Comparison of ENCODE assay signal across 8 cellular contexts in genomic region chr21:14864211-14865021, GRCh38.
DNase-seq lines count a peak whose midpoint lies in the region; ATAC-seq lines count a peak whose summit lies in the region.

No MANE protein-coding gene starts in this region.

- H3K9ac ChIP-seq in trophoblast cell (ENCODE audit: low read length) = no peak overlapping the region

- H3K4ac ChIP-seq in trophoblast cell (ENCODE audit: low read depth, low read length) = no peak overlapping the region

- peaks cover 2% of the 10 kb centered on the region for H3K9me3 ChIP-seq in trophoblast cell (ENCODE audit: insufficient read depth, low read depth, low read length)

- no peak overlapping the region for H4K12ac ChIP-seq in trophoblast cell (ENCODE audit: low read depth, low read length)

- H3K36me3 ChIP-seq in ACC112 (ENCODE audit: insufficient read depth, low read length) = no peaks in the 10 kb centered on the region
- no peaks in the 10 kb centered on the region for H3K36me3 ChIP-seq in trophoblast cell (ENCODE audit: control insufficient read depth in 1 of 2, insufficient read depth in 2 of 2, low read length in 2 of 2)

- H3K79me2 ChIP-seq in ACC112 (ENCODE audit: control insufficient read depth, insufficient read depth, low read length, unreplicated experiment) (no peaks in the 10 kb centered on the region), trophoblast cell (ENCODE audit: control insufficient read depth, insufficient read depth, low read length, poor library complexity) (no peaks in the 10 kb centered on the region)

- H3K27me3 ChIP-seq in ACC112 (ENCODE audit: insufficient read depth, low read length) = no peaks in the 10 kb centered on the region
- no peaks in the 10 kb centered on the region for H3K27me3 ChIP-seq in trophoblast cell (ENCODE audit: insufficient read depth, low read length)

- intact Hi-C loops in activated T-helper 2 cell treated with anti-CD3 and anti-CD28 coated beads, Interferon-gamma antibody, Interleukin-2, Interleukin-4, amounts not matched to agents 10 μg/mL and 5 μg/mL and 100 μg/mL, durations not matched to agents 14 hours and 24 hours and 36 hours (cut with micrococcal nuclease) = loop anchor here (1.0 to 10.0 kb wide), 3 partner anchors 200 to 728 kb away; partner anchors contain the start of gene NRIP1
- intact Hi-C loops in head of caudate nucleus (cut with DNase I) = loop anchor here (5.0 to 10.0 kb wide), 2 partner anchors 200 to 618 kb away; partner anchors contain the start of gene NRIP1

- H2BK120ac ChIP-seq in trophoblast cell (ENCODE audit: insufficient read depth, low read length, poor library complexity) = no peak overlapping the region

- H3K18ac ChIP-seq in trophoblast cell (ENCODE audit: low read length) = no peak overlapping the region

- no peaks in the 10 kb centered on the region for H3K36me3 Mint-ChIP-seq in activated T-helper 2 cell treated with anti-CD3 and anti-CD28 coated beads, Interferon-gamma antibody, Interleukin-2, Interleukin-4, amounts not matched to agents 10 μg/mL and 5 μg/mL and 100 μg/mL, durations not matched to agents 14 hours and 24 hours and 36 hours (ENCODE audit: low read depth)

- no peak overlapping the region for H3K27ac Mint-ChIP-seq in activated T-helper 2 cell treated with anti-CD3 and anti-CD28 coated beads, Interferon-gamma antibody, Interleukin-2, Interleukin-4, amounts not matched to agents 10 μg/mL and 5 μg/mL and 100 μg/mL, durations not matched to agents 14 hours and 24 hours and 36 hours

- DNase-seq in NCI-H748 (lab: John Stamatoyannopoulos, UW; ENCODE audit: unreplicated experiment) = peak; percentile 82
- DNase-seq in activated T-helper 2 cell treated with anti-CD3 and anti-CD28 coated beads, Interferon-gamma antibody, Interleukin-2, Interleukin-4, amounts not matched to agents 10 μg/mL and 5 μg/mL and 100 μg/mL, durations not matched to agents 14 hours and 24 hours and 36 hours (ENCODE audit: low spot score) = peak; percentile 19
- DNase-seq in head of caudate nucleus = peak; percentile 62 to 92 (median 83)
- DNase-seq in trophoblast cell = peak; percentile 82 to 84
- no peak for DNase-seq in NCI-H187 treated with DMSO at 0.1 percent for 48 hours (lab: John Stamatoyannopoulos, UW)

- WGBS in trophoblast cell (ENCODE audit: extremely low coverage, insufficient coverage, insufficient read length) = no CpG with 5 or more reads among the region's 9 CpGs

- H3K4me1 ChIP-seq in ACC112 (ENCODE audit: control insufficient read depth, insufficient read depth, low read length, unreplicated experiment) = peaks cover 15% of the 10 kb centered on the region
- peaks cover 5 to 7% of the 10 kb centered on the region in 2 experiments for H3K4me1 ChIP-seq in trophoblast cell (ENCODE audit: control insufficient read depth in 1 of 2, insufficient read depth in 2 of 2, low read length in 2 of 2)

- peaks cover 6% of the 10 kb centered on the region for H3K4me1 Mint-ChIP-seq in activated T-helper 2 cell treated with anti-CD3 and anti-CD28 coated beads, Interferon-gamma antibody, Interleukin-2, Interleukin-4, amounts not matched to agents 10 μg/mL and 5 μg/mL and 100 μg/mL, durations not matched to agents 14 hours and 24 hours and 36 hours (ENCODE audit: low read depth)

- H2BK12ac ChIP-seq in trophoblast cell (ENCODE audit: low read length) = no peak overlapping the region

- no peak overlapping the region for H3K4me3 ChIP-seq in ACC112 (ENCODE audit: low read depth, low read length)
- no peak overlapping the region for H3K4me3 ChIP-seq in trophoblast cell (ENCODE audit: low read depth, low read length)

- no peak overlapping the region for H4K8ac ChIP-seq in trophoblast cell (ENCODE audit: low read depth, low read length)

- H4K91ac ChIP-seq in trophoblast cell (ENCODE audit: low read depth, low read length) = no peak overlapping the region

- ATAC-seq in GM18499 (IDR thresholded peaks at IDR 0.05; ENCODE audit: insufficient read depth, unreplicated experiment) (peak; percentile 48), HG02970 (IDR thresholded peaks at IDR 0.05; ENCODE audit: low FRiP score, unreplicated experiment) (peak; percentile 71)

- no peak overlapping the region for H3K23ac ChIP-seq in trophoblast cell (ENCODE audit: low read length)

- no peak overlapping the region for H3K27ac ChIP-seq in ACC112 (ENCODE audit: low read depth, low read length)
- H3K27ac ChIP-seq in trophoblast cell (ENCODE audit: low read depth, low read length) = no peak overlapping the region

- no peak overlapping the region for H2AK5ac ChIP-seq in trophoblast cell (ENCODE audit: low read length)

- H3K4me2 ChIP-seq in trophoblast cell (ENCODE audit: low read length) = no peak overlapping the region

- H3K27me3 Mint-ChIP-seq in activated T-helper 2 cell treated with anti-CD3 and anti-CD28 coated beads, Interferon-gamma antibody, Interleukin-2, Interleukin-4, amounts not matched to agents 10 μg/mL and 5 μg/mL and 100 μg/mL, durations not matched to agents 14 hours and 24 hours and 36 hours (ENCODE audit: low read depth) = peaks cover 10% of the 10 kb centered on the region

- H3K9me3 Mint-ChIP-seq in activated T-helper 2 cell treated with anti-CD3 and anti-CD28 coated beads, Interferon-gamma antibody, Interleukin-2, Interleukin-4, amounts not matched to agents 10 μg/mL and 5 μg/mL and 100 μg/mL, durations not matched to agents 14 hours and 24 hours and 36 hours = no peaks in the 10 kb centered on the region

- peaks cover 10% of the 10 kb centered on the region for H3K79me1 ChIP-seq in trophoblast cell (ENCODE audit: low read length)

- H2AFZ ChIP-seq in ACC112 (ENCODE audit: low read length, unreplicated experiment) = peak overlapping the region; percentile 58
- no peak overlapping the region for H2AFZ ChIP-seq in trophoblast cell (ENCODE audit: insufficient read depth, low read length, poor library complexity)

- no peak overlapping the region for H3K4me3 Mint-ChIP-seq in activated T-helper 2 cell treated with anti-CD3 and anti-CD28 coated beads, Interferon-gamma antibody, Interleukin-2, Interleukin-4, amounts not matched to agents 10 μg/mL and 5 μg/mL and 100 μg/mL, durations not matched to agents 14 hours and 24 hours and 36 hours (ENCODE audit: low read depth)

- no peak overlapping the region for H2BK5ac ChIP-seq in trophoblast cell (ENCODE audit: low read depth, low read length, poor library complexity)

- H3K14ac ChIP-seq in trophoblast cell (ENCODE audit: low read length) = no peak overlapping the region
